ENCODE assay signal across 2 cellular contexts in genomic region chr10:57890691-57891090, GRCh38.
TF ChIP-seq lines count a peak whose summit lies in the region.

No MANE protein-coding gene starts in this region.

TF ChIP-seq in GM12878, 131 proteins besides CTCF, POLR2A, EP300 and RAD21 (continued from another document):
- TF ChIP-seq BCL3 (IDR thresholded peaks at IDR 0.05; ENCODE audit: borderline replicate concordance, insufficient read depth, low read depth, low read length, poor library complexity, severe bottlenecking) (no peak), NFYA (IDR thresholded peaks at IDR 0.05; ENCODE audit: borderline replicate concordance, low read depth, low read length) (no peak), MAX (IDR thresholded peaks at IDR 0.05; ENCODE audit: low read depth, low read length) (no peak), MEF2A (IDR thresholded peaks at IDR 0.05; ENCODE audit: insufficient read depth, low read depth, low read length) (no peak), TCF7 (IDR thresholded peaks at IDR 0.05; ENCODE audit: borderline replicate concordance) (no peak), SUPT20H (IDR thresholded peaks at IDR 0.05; ENCODE audit: borderline replicate concordance, control insufficient read depth, low read depth, low read length) (no peak), ZBED1 (IDR thresholded peaks at IDR 0.05; ENCODE audit: borderline replicate concordance) (no peak), IRF4 (IDR thresholded peaks at IDR 0.05; ENCODE audit: low read depth, low read length) (no peak), TCF3 (IDR thresholded peaks at IDR 0.05; ENCODE audit: borderline replicate concordance, insufficient read depth, low read depth, low read length) (no peak), CHD1 (IDR thresholded peaks at IDR 0.05; ENCODE audit: low read depth, low read length) (no peak), MTA2 (IDR thresholded peaks at IDR 0.05; ENCODE audit: low read depth) (no peak), SMARCA5 (IDR thresholded peaks at IDR 0.05) (no peak)

TF ChIP-seq in HepG2, 621 proteins besides CTCF, POLR2A, EP300 and RAD21 (continued from another document):
- no peak for TF ChIP-seq DMTF1 (CRISPR knock-in tag; IDR thresholded peaks at IDR 0.05)
- no peak for TF ChIP-seq SOX6 (IDR thresholded peaks at IDR 0.05)
- TF ChIP-seq SOX6 (CRISPR knock-in tag; IDR thresholded peaks at IDR 0.05), result no peak
- no peak for TF ChIP-seq ETV6 (CRISPR knock-in tag; conservative IDR thresholded peaks at IDR 0.05)
- no peak for TF ChIP-seq ZNF430 (CRISPR knock-in tag; IDR thresholded peaks at IDR 0.05)
- TF ChIP-seq ZHX1 (CRISPR knock-in tag; IDR thresholded peaks at IDR 0.05; ENCODE audit: low read depth), result no peak
- no peak for TF ChIP-seq SRF (IDR thresholded peaks at IDR 0.05; ENCODE audit: low read depth, low read length)
- no peak for TF ChIP-seq HMGA1 (CRISPR knock-in tag; conservative IDR thresholded peaks at IDR 0.05)
- TF ChIP-seq ZNF652 (CRISPR knock-in tag; IDR thresholded peaks at IDR 0.05; ENCODE audit: borderline replicate concordance, low read depth), result no peak
- no peak for TF ChIP-seq ZNF562 (CRISPR knock-in tag; IDR thresholded peaks at IDR 0.05; ENCODE audit: borderline replicate concordance)
- no peak for TF ChIP-seq KLF13 (CRISPR knock-in tag; IDR thresholded peaks at IDR 0.05)
- TF ChIP-seq ZNF33A (CRISPR knock-in tag; IDR thresholded peaks at IDR 0.05; ENCODE audit: borderline replicate concordance), result no peak
- TF ChIP-seq ZIK1 (CRISPR knock-in tag; IDR thresholded peaks at IDR 0.05; ENCODE audit: borderline replicate concordance, low read depth), result no peak
- no peak for TF ChIP-seq MLX (CRISPR knock-in tag; IDR thresholded peaks at IDR 0.05)
TF ChIP-seq in HepG2: peak in this region for 0.
